ENCODE assay signal across 35 cellular contexts in genomic region chr2:201866643-201867310, GRCh38.
DNase-seq lines count a peak whose midpoint lies in the region; ATAC-seq and TF ChIP-seq lines count a peak whose summit lies in the region.
"Had no signal": no experiment of that assay in that cellular context is flagged by ENCODE, and none has a peak within 500 bp of the region (broad histone marks: within the 10 kb centered on the region; RNA-seq: fewer than 3 reads in every experiment).

No MANE protein-coding gene starts in this region.

- no peak overlapping the region for H2BK15ac ChIP-seq in mesenchymal stem cell (ENCODE audit: low read depth, poor library complexity, severe bottlenecking)

- WGBS in endodermal cell (ENCODE audit: insufficient coverage in 1 of 2, insufficient read length in 1 of 2), 2 experiments: 45 to 49% methylated on average over 4 to 5 of the region's 5 CpGs
- WGBS in mesenchymal stem cell: 65% methylated on average over 4 of the region's 5 CpGs

- no peak overlapping the region for H2BK5ac ChIP-seq in mesenchymal stem cell (ENCODE audit: low read depth, low read length, poor library complexity, severe bottlenecking)

- H3K4me3 Mint-ChIP-seq in endodermal cell (no peak overlapping the region), type B pancreatic cell (peak overlapping the region; percentile 15)
- H3K4me3 Mint-ChIP-seq in stimulated activated memory B cell treated with anti-CD40 and anti-IgM and Interleukin-4, amounts not matched to agents 10 μg/mL and 1 μg/mL and 100 μg/mL, for 72 hours: no peak overlapping the region
- H3K4me3 Mint-ChIP-seq: activated CD4-positive, alpha-beta memory T cell treated with anti-CD3 and anti-CD28 coated beads for 36 hours; activated T-helper 1 cell treated with anti-CD3 and anti-CD28 coated beads, Interleukin-12 subunit alpha, Interleukin-12 subunit beta, Interleukin-2, Interleukin-4 antibody, amounts not matched to agents 30 ng/mL and 10 ng/mL and 1 ng/mL, durations not matched to agents 14 hours and 24 hours and 36 hours; neural progenitor cell; stimulated activated naive CD8-positive, alpha-beta T cell treated with anti-CD3 and anti-CD28 coated beads, Interleukin-15, amount 100 ng/mL, for 72 hours had no signal

- H3K79me1 ChIP-seq in mesenchymal stem cell (replicated peaks; ENCODE audit: low read length, poor library complexity, severe bottlenecking): no peaks in the 10 kb centered on the region

- H4K8ac ChIP-seq in mesenchymal stem cell (ENCODE audit: low read length): peak overlapping the region; percentile 12

- H3K9ac ChIP-seq in endodermal cell (ENCODE audit: extremely low read depth, low read length, poor library complexity, severe bottlenecking) (peak overlapping the region; percentile 11), mesenchymal stem cell (ENCODE audit: low read length) (no peak overlapping the region)
- H3K9ac ChIP-seq: neural progenitor cell, parathyroid adenoma had no signal

- H3K23ac ChIP-seq in mesenchymal stem cell (ENCODE audit: low read length in 2 of 2): peak overlapping the region in 1 of 2 experiments; percentile 74

- H3K9me3 Mint-ChIP-seq in endodermal cell (no peaks in the 10 kb centered on the region), type B pancreatic cell (no peaks in the 10 kb centered on the region)
- peaks cover 2% of the 10 kb centered on the region for H3K9me3 Mint-ChIP-seq in stimulated activated memory B cell treated with anti-CD40 and anti-IgM and Interleukin-4, amounts not matched to agents 10 μg/mL and 1 μg/mL and 100 μg/mL, for 72 hours
- H3K9me3 Mint-ChIP-seq: activated CD4-positive, alpha-beta memory T cell treated with anti-CD3 and anti-CD28 coated beads for 36 hours; activated T-helper 1 cell treated with anti-CD3 and anti-CD28 coated beads, Interleukin-12 subunit alpha, Interleukin-12 subunit beta, Interleukin-2, Interleukin-4 antibody, amounts not matched to agents 30 ng/mL and 10 ng/mL and 1 ng/mL, durations not matched to agents 14 hours and 24 hours and 36 hours; neural progenitor cell; stimulated activated naive CD8-positive, alpha-beta T cell treated with anti-CD3 and anti-CD28 coated beads, Interleukin-15, amount 100 ng/mL, for 72 hours had no signal

- no peak overlapping the region for H2AFZ ChIP-seq in mesenchymal stem cell (ENCODE audit: low read depth, low read length)
- H2AFZ ChIP-seq: neural progenitor cell, parathyroid adenoma had no signal

- H3K4me1 ChIP-seq in endodermal cell (ENCODE audit: control insufficient read depth, insufficient read depth, low read length): peaks cover 13% of the 10 kb centered on the region
- H3K4me1 ChIP-seq in mesenchymal stem cell (ENCODE audit: control insufficient read depth, insufficient read depth, low read depth, low read length): peaks cover 1% of the 10 kb centered on the region
- H3K4me1 ChIP-seq: parathyroid adenoma, spleen, uterus had no signal

- DNase-seq in NCI-H2227 treated with DMSO at 0.1 percent for 48 hours (lab: John Stamatoyannopoulos, UW) (peak; percentile 16), NCI-H2227 (lab: John Stamatoyannopoulos, UW; ENCODE audit: unreplicated experiment) (no peak), endodermal cell (peak; percentile 80), mesenchymal stem cell (no peak), type B pancreatic cell (ENCODE audit: extremely low spot score, unreplicated experiment) (no peak)
- no peak for DNase-seq in effector CD8-positive, alpha-beta T cell (lab: John Stamatoyannopoulos, UW)
- DNase-seq: 8988T; activated CD4-positive, alpha-beta memory T cell treated with anti-CD3 and anti-CD28 coated beads for 36 hours; activated CD8-positive, alpha-beta memory T cell treated with anti-CD3 and anti-CD28 coated beads, Interleukin-2, amount 50 U/mL, for 4 hours; activated naive CD4-positive, alpha-beta T cell treated with Interleukin-2 at 50 U/mL for 16 hours; caudate nucleus; COR-L47; DMS79 treated with DMSO at 0.1 percent for 48 hours; NCI-H1436 treated with DMSO at 0.1 percent for 48 hours; NCI-H446 treated with DMSO at 0.1 percent for 48 hours; spleen; stimulated activated CD4-positive, alpha-beta T cell treated with anti-CD3 and anti-CD28 coated beads, Interleukin-2, amount 100 ng/mL, for 24 hours; stimulated activated CD8-positive, alpha-beta memory T cell treated with anti-CD3 and anti-CD28 coated beads, Interleukin-4, amount 100 ng/mL, for 48 hours; stimulated activated naive CD8-positive, alpha-beta T cell treated with anti-CD3 and anti-CD28 coated beads, Interleukin-15, amount 100 ng/mL, for 72 hours; T-helper 1 cell; uterus had no signal

- H3K36me3 Mint-ChIP-seq in endodermal cell (ENCODE audit: low read depth) (no peaks in the 10 kb centered on the region), type B pancreatic cell (no peaks in the 10 kb centered on the region)
- H3K36me3 Mint-ChIP-seq in stimulated activated memory B cell treated with anti-CD40 and anti-IgM and Interleukin-4, amounts not matched to agents 10 μg/mL and 1 μg/mL and 100 μg/mL, for 72 hours: no peaks in the 10 kb centered on the region
- H3K36me3 Mint-ChIP-seq: activated CD4-positive, alpha-beta memory T cell treated with anti-CD3 and anti-CD28 coated beads for 36 hours; neural progenitor cell had no signal

- H3K14ac ChIP-seq in mesenchymal stem cell (ENCODE audit: low read length in 2 of 2): no peak overlapping the region

- H3K4ac ChIP-seq in mesenchymal stem cell (ENCODE audit: low read depth in 1 of 2, low read length in 2 of 2): no peak overlapping the region

- H4K91ac ChIP-seq in mesenchymal stem cell (ENCODE audit: low read length): no peak overlapping the region

- H3K27me3 ChIP-seq in endodermal cell (ENCODE audit: control insufficient read depth, insufficient read depth, low read length, poor library complexity, severe bottlenecking): no peaks in the 10 kb centered on the region
- H3K27me3 ChIP-seq in mesenchymal stem cell (ENCODE audit: control insufficient read depth in 1 of 2, insufficient read depth in 1 of 2, low read length in 2 of 2): peaks cover 0 to 14% of the 10 kb centered on the region in 2 experiments
- H3K27me3 ChIP-seq: neural progenitor cell, SJSA1 had no signal

- H3K27me3 Mint-ChIP-seq in endodermal cell (ENCODE audit: insufficient read depth) (no peaks in the 10 kb centered on the region), type B pancreatic cell (no peaks in the 10 kb centered on the region)
- H3K27me3 Mint-ChIP-seq in stimulated activated memory B cell treated with anti-CD40 and anti-IgM and Interleukin-4, amounts not matched to agents 10 μg/mL and 1 μg/mL and 100 μg/mL, for 72 hours: peaks cover 30% of the 10 kb centered on the region

- peaks cover 30% of the 10 kb centered on the region for H3K4me1 Mint-ChIP-seq in endodermal cell
- peaks cover 23% of the 10 kb centered on the region for H3K4me1 Mint-ChIP-seq in type B pancreatic cell (ENCODE audit: unreplicated experiment)
- H3K4me1 Mint-ChIP-seq in stimulated activated memory B cell treated with anti-CD40 and anti-IgM and Interleukin-4, amounts not matched to agents 10 μg/mL and 1 μg/mL and 100 μg/mL, for 72 hours: no peaks in the 10 kb centered on the region
- H3K4me1 Mint-ChIP-seq: stimulated activated naive CD8-positive, alpha-beta T cell treated with anti-CD3 and anti-CD28 coated beads, Interleukin-15, amount 100 ng/mL, for 72 hours had no signal

- peak overlapping the region; percentile 8 for H3K4me3 ChIP-seq in endodermal cell (ENCODE audit: low read length)
- no peak overlapping the region for H3K4me3 ChIP-seq in mesenchymal stem cell (ENCODE audit: insufficient read depth in 1 of 2, low read depth in 1 of 2, low read length in 2 of 2)
- H3K4me3 ChIP-seq: coronary artery, lung, neural progenitor cell, SJSA1, spleen, thoracic aorta, uterus had no signal

- no peak for ATAC-seq in GM21576 (IDR thresholded peaks at IDR 0.05; ENCODE audit: unreplicated experiment)
- ATAC-seq in stimulated activated memory B cell treated with anti-CD40 and anti-IgM and Interleukin-4, amounts not matched to agents 10 μg/mL and 1 μg/mL and 100 μg/mL, for 72 hours: no peak
- ATAC-seq: activated CD4-positive, CD25-positive, alpha-beta regulatory T cell treated with anti-CD3 and anti-CD28 coated beads, Interleukin-2, amount 50 U/mL, for 24 hours; esophagus mucosa; stimulated activated naive CD8-positive, alpha-beta T cell treated with anti-CD3 and anti-CD28 coated beads, Interleukin-15, amount 100 ng/mL, for 72 hours had no signal

- no peaks in the 10 kb centered on the region for H3K36me3 ChIP-seq in endodermal cell (ENCODE audit: control insufficient read depth, insufficient read depth, low read length)
- no peaks in the 10 kb centered on the region for H3K36me3 ChIP-seq in mesenchymal stem cell (ENCODE audit: control insufficient read depth in 1 of 2, insufficient read depth in 2 of 2, low read depth in 1 of 2, low read length in 2 of 2)
- H3K36me3 ChIP-seq: neural progenitor cell, SJSA1, spleen, thoracic aorta, uterus had no signal

- no peak overlapping the region for H2AK5ac ChIP-seq in mesenchymal stem cell (ENCODE audit: low read length, severe bottlenecking)

- H2BK120ac ChIP-seq in mesenchymal stem cell (ENCODE audit: low read depth, low read length): no peak overlapping the region

- no peak overlapping the region for H2BK12ac ChIP-seq in mesenchymal stem cell (ENCODE audit: low read length in 2 of 2)

- peak overlapping the region; percentile 4 for H3K27ac ChIP-seq in endodermal cell (ENCODE audit: low read depth, low read length)
- H3K27ac ChIP-seq in mesenchymal stem cell (ENCODE audit: low read length, poor library complexity, severe bottlenecking): no peak overlapping the region
- H3K27ac ChIP-seq: C4-2B, coronary artery, HL-60, neural progenitor cell, parathyroid adenoma, RWPE1, SJSA1, spleen, thoracic aorta, uterus had no signal

- TF ChIP-seq CTCF in endodermal cell (conservative IDR thresholded peaks at IDR 0.05) (no peak), type B pancreatic cell (conservative IDR thresholded peaks at IDR 0.05) (no peak)

- peak overlapping the region; percentile 85 for H3K27ac Mint-ChIP-seq in endodermal cell
- H3K27ac Mint-ChIP-seq in type B pancreatic cell: peak overlapping the region; percentile 44
- no peak overlapping the region for H3K27ac Mint-ChIP-seq in stimulated activated memory B cell treated with anti-CD40 and anti-IgM and Interleukin-4, amounts not matched to agents 10 μg/mL and 1 μg/mL and 100 μg/mL, for 72 hours
- H3K27ac Mint-ChIP-seq: activated CD4-positive, alpha-beta memory T cell treated with anti-CD3 and anti-CD28 coated beads for 36 hours; activated T-helper 1 cell treated with anti-CD3 and anti-CD28 coated beads, Interleukin-12 subunit alpha, Interleukin-12 subunit beta, Interleukin-2, Interleukin-4 antibody, amounts not matched to agents 30 ng/mL and 10 ng/mL and 1 ng/mL, durations not matched to agents 14 hours and 24 hours and 36 hours; neural progenitor cell; stimulated activated naive CD8-positive, alpha-beta T cell treated with anti-CD3 and anti-CD28 coated beads, Interleukin-15, amount 100 ng/mL, for 72 hours had no signal

- H3K9me3 ChIP-seq in endodermal cell (ENCODE audit: control insufficient read depth, low read length): no peaks in the 10 kb centered on the region
- H3K9me3 ChIP-seq in mesenchymal stem cell (ENCODE audit: control insufficient read depth, low read length): no peaks in the 10 kb centered on the region
- H3K9me3 ChIP-seq: SJSA1, spleen, thoracic aorta, uterus had no signal

- H3K4me2 ChIP-seq in mesenchymal stem cell (ENCODE audit: low read length, poor library complexity, severe bottlenecking): no peak overlapping the region
- H3K4me2 ChIP-seq: neural progenitor cell had no signal

- H3K18ac ChIP-seq in mesenchymal stem cell (ENCODE audit: low read depth in 1 of 2, low read length in 2 of 2): peak overlapping the region in 1 of 2 experiments; percentile 74

Comparison
In these comparisons a context has a peak if more than half of its experiments do, and no peak if none do; other contexts are left out.
1. DNase-seq: peak in NCI-H2227 treated with DMSO at 0.1 percent for 48 hours (single experiment) and endodermal cell (single experiment); none in NCI-H2227 (single experiment), mesenchymal stem cell (single experiment), type B pancreatic cell (single experiment) and effector CD8-positive, alpha-beta T cell (single experiment).